Comparison of ENCODE assay signal across 2 cellular contexts in the genomic region with DNA sequence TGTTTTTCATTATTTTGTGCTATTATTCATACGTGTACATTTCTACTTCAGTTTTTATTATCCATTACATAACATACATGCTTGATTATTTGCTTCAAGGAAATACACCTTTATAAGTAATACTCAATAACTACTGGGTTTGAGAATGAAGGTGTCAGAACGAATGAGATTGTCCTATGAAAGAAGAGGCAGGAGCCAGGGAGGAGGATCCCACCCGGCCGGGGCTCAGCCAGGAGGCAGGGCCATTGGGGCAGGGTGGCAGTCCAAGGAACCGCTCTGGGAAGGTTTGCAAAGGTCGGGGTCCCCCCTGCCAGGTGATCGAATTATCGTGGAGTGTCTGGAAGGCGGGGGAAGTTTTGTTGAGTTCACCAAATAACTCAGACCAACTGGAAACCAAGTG.
TF ChIP-seq lines count a peak whose summit lies in the region.

No MANE protein-coding gene starts in this region.

TF ChIP-seq in A549, 52 proteins besides CTCF, POLR2A, EP300 and RAD21:
- no peak for TF ChIP-seq SMC3 (IDR thresholded peaks at IDR 0.05)
- TF ChIP-seq ESRRA (IDR thresholded peaks at IDR 0.05; ENCODE audit: borderline replicate concordance, low read length) = no peak
- no peak for TF ChIP-seq KDM1A (IDR thresholded peaks at IDR 0.05; ENCODE audit: low read depth)
- no peak for TF ChIP-seq MYC (IDR thresholded peaks at IDR 0.05; ENCODE audit: borderline replicate concordance, low read length)
- TF ChIP-seq, protein P1, sequence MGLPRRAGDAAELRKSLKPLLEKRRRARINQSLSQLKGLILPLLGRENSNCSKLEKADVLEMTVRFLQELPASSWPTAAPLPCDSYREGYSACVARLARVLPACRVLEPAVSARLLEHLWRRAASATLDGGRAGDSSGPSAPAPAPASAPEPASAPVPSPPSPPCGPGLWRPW (IDR thresholded peaks at IDR 0.05) = no peak
- no peak for TF ChIP-seq HEYL (CRISPR knock-in tag; IDR thresholded peaks at IDR 0.05)
- TF ChIP-seq ZFP36 (IDR thresholded peaks at IDR 0.05; ENCODE audit: borderline replicate concordance, partially characterized antibody) = no peak
- no peak for TF ChIP-seq HOXA7 (CRISPR knock-in tag; IDR thresholded peaks at IDR 0.05)
- no peak for TF ChIP-seq RFX5 (IDR thresholded peaks at IDR 0.05)
- no peak for TF ChIP-seq PHF8 (IDR thresholded peaks at IDR 0.05; ENCODE audit: borderline replicate concordance, low read depth)
- TF ChIP-seq SREBF2 (IDR thresholded peaks at IDR 0.05) = no peak
- TF ChIP-seq NFE2L2 (conservative IDR thresholded peaks at IDR 0.05; ENCODE audit: low read length) = no peak
- no peak for TF ChIP-seq FOSB (CRISPR knock-in tag; IDR thresholded peaks at IDR 0.05)
- TF ChIP-seq, protein P2, sequence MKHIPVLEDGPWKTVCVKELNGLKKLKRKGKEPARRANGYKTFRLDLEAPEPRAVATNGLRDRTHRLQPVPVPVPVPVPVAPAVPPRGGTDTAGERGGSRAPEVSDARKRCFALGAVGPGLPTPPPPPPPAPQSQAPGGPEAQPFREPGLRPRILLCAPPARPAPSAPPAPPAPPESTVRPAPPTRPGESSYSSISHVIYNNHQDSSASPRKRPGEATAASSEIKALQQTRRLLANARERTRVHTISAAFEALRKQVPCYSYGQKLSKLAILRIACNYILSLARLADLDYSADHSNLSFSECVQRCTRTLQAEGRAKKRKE (CRISPR knock-in tag; IDR thresholded peaks at IDR 0.05; ENCODE audit: low read depth) = no peak
- TF ChIP-seq, protein P3, sequence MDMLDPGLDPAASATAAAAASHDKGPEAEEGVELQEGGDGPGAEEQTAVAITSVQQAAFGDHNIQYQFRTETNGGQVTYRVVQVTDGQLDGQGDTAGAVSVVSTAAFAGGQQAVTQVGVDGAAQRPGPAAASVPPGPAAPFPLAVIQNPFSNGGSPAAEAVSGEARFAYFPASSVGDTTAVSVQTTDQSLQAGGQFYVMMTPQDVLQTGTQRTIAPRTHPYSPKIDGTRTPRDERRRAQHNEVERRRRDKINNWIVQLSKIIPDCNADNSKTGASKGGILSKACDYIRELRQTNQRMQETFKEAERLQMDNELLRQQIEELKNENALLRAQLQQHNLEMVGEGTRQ (IDR thresholded peaks at IDR 0.05) = no peak
- TF ChIP-seq RNF2 (IDR thresholded peaks at IDR 0.05; ENCODE audit: borderline replicate concordance, low read depth) = no peak
- TF ChIP-seq ZSCAN20 (CRISPR knock-in tag; IDR thresholded peaks at IDR 0.05) = no peak
- no peak for TF ChIP-seq HOXB13 (CRISPR knock-in tag; IDR thresholded peaks at IDR 0.05; ENCODE audit: low read depth)

TF ChIP-seq in IMR-90, 13 proteins besides CTCF, POLR2A, EP300 and RAD21:
- TF ChIP-seq CEBPB (IDR thresholded peaks at IDR 0.05; ENCODE audit: low read depth, low read length) = no peak
- no peak for TF ChIP-seq BHLHE40 (IDR thresholded peaks at IDR 0.05; ENCODE audit: low read depth, low read length)
- no peak for TF ChIP-seq SMC3 (IDR thresholded peaks at IDR 0.05; ENCODE audit: low read depth, low read length)
- no peak for TF ChIP-seq RFX5 (IDR thresholded peaks at IDR 0.05; ENCODE audit: low read depth, low read length)
- TF ChIP-seq FOS (IDR thresholded peaks at IDR 0.05; ENCODE audit: low read depth, low read length) = no peak
- TF ChIP-seq MAFK (IDR thresholded peaks at IDR 0.05; ENCODE audit: low read depth, low read length) = no peak
- no peak for TF ChIP-seq RCOR1 (IDR thresholded peaks at IDR 0.05; ENCODE audit: insufficient replicate concordance, low read length)
- TF ChIP-seq, protein P3 (IDR thresholded peaks at IDR 0.05; ENCODE audit: low read depth, low read length) = no peak
- TF ChIP-seq, protein P4, sequence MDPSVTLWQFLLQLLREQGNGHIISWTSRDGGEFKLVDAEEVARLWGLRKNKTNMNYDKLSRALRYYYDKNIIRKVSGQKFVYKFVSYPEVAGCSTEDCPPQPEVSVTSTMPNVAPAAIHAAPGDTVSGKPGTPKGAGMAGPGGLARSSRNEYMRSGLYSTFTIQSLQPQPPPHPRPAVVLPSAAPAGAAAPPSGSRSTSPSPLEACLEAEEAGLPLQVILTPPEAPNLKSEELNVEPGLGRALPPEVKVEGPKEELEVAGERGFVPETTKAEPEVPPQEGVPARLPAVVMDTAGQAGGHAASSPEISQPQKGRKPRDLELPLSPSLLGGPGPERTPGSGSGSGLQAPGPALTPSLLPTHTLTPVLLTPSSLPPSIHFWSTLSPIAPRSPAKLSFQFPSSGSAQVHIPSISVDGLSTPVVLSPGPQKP (IDR thresholded peaks at IDR 0.05; ENCODE audit: borderline replicate concordance, low read depth, low read length) = no peak
- TF ChIP-seq MAZ (IDR thresholded peaks at IDR 0.05; ENCODE audit: borderline replicate concordance, low read depth, low read length) = no peak
- no peak for TF ChIP-seq CHD1 (IDR thresholded peaks at IDR 0.05; ENCODE audit: low read depth, low read length)
